1 cellular context compared by ENCODE assay signal in the genomic region with DNA sequence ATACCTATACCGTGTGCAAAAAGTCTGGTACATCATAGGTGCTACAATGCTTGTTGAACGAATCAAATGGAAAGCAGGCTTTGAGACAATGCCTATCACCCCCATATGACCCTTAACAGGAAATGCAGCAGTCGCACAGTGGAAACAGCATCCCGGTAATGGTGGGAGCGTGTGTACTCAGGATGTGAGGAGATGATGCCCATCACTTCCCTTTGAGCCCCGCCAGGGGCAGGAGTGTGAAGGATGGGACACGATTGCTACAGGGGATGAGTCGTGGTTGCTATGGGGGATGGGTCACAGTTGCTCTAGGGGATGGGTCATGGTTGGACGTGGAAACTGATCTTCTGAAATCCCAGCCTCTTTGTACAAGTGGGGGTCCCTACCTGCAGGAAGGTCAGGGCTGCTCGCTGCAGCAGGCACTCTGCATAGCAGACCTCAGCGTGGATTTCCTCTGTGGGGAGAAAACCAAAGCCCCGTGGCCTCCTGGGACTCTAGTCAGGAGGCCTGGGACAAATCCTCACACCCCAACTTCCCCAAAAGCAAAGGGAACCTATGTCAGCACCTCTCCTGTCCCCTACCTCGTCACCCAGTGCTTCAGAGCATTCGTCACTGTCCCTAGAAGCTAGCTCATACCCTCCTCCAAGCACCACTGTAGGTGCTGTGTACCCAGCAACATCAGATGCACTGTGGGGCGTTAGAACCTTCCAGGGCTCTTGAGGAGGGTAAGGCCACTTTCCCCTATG.
TF ChIP-seq lines count a peak whose summit lies in the region.

No MANE protein-coding gene starts in this region.

TF ChIP-seq in H1, 55 proteins besides CTCF, POLR2A, EP300 and RAD21 (continued from another document):
- no peak for TF ChIP-seq GABPA (IDR thresholded peaks at IDR 0.05; ENCODE audit: borderline replicate concordance, insufficient read depth, low read length)
- no peak for TF ChIP-seq TEAD4 (IDR thresholded peaks at IDR 0.05; ENCODE audit: low read depth, low read length)
- TF ChIP-seq SIRT6 (IDR thresholded peaks at IDR 0.05; ENCODE audit: low read length) = no peak
- TF ChIP-seq POU5F1 (IDR thresholded peaks at IDR 0.05; ENCODE audit: low read depth, low read length) = no peak
- TF ChIP-seq HDAC6 (IDR thresholded peaks at IDR 0.05; ENCODE audit: low read depth, low read length) = no peak
- no peak for TF ChIP-seq KDM4A (IDR thresholded peaks at IDR 0.05; ENCODE audit: low read depth, low read length, severe bottlenecking)
- no peak for TF ChIP-seq NRF1 (IDR thresholded peaks at IDR 0.05; ENCODE audit: low read depth, low read length)
